19 cellular contexts compared by ENCODE assay signal in genomic region chr4:136357556-136357955, GRCh38.
DNase-seq lines count a peak whose midpoint lies in the region; ATAC-seq, FAIRE-seq and TF ChIP-seq lines count a peak whose summit lies in the region.
"Had no signal": no experiment of that assay in that cellular context is flagged by ENCODE, and none has a peak within 500 bp of the region (broad histone marks: within the 10 kb centered on the region; RNA-seq: fewer than 3 reads in every experiment).

No MANE protein-coding gene starts in this region.

- TF ChIP-seq POLR2A in HepG2 (IDR thresholded peaks at IDR 0.05; ENCODE audit: insufficient read depth in 1 of 2, low read depth in 2 of 2, low read length in 2 of 2) (no peak), right lobe of liver (IDR thresholded peaks at IDR 0.05) (no peak)

- intact Hi-C loops in HepG2 (cut with micrococcal nuclease; ENCODE audit: unreplicated experiment) (no loop called here), right lobe of liver (cut with DNase I) (no loop called here)

- TF ChIP-seq EP300 in HepG2 (IDR thresholded peaks at IDR 0.05; ENCODE audit: low read depth in 2 of 2, low read length in 2 of 2) (no peak), HepG2 (CRISPR knock-in tag; IDR thresholded peaks at IDR 0.05; ENCODE audit: borderline replicate concordance) (no peak)

- H3K4me3 ChIP-seq in HepG2 (replicated peaks in 1 of 3; ENCODE audit: insufficient read depth in 1 of 3, low read depth in 2 of 3, low read length in 3 of 3) (no peak overlapping the region), right lobe of liver (no peak overlapping the region), OCI-LY3 (ENCODE audit: low read length) (no peak overlapping the region)

- no peak for TF ChIP-seq RAD21 in HepG2 (CRISPR knock-in tag; IDR thresholded peaks at IDR 0.05)

- no peak overlapping the region for H3K27ac ChIP-seq in HepG2 (ENCODE audit: extremely low read length, insufficient read depth, low read length)
- no peak overlapping the region for H3K27ac ChIP-seq in right lobe of liver
- H3K27ac ChIP-seq in OCI-LY3 (ENCODE audit: low read length), result no peak overlapping the region

- H3K9me3 ChIP-seq in HepG2 (ENCODE audit: low read length) (no peaks in the 10 kb centered on the region), right lobe of liver (no peaks in the 10 kb centered on the region), OCI-LY3 (ENCODE audit: insufficient read depth, low read length) (no peaks in the 10 kb centered on the region)

- H4K20me1 ChIP-seq in HepG2 (ENCODE audit: insufficient read depth, low read length), result no peaks in the 10 kb centered on the region
- no peaks in the 10 kb centered on the region for H4K20me1 ChIP-seq in OCI-LY3 (ENCODE audit: insufficient read depth, low read length)

- FAIRE-seq in HepG2 (lab: Jason Lieb, UNC) (no peak), colon (lab: Jason Lieb, UNC) (peak; percentile 10), frontal cortex (lab: Jason Lieb, UNC) (peak; percentile 8)
- FAIRE-seq: GM12891, H1 had no signal

- H3K9ac ChIP-seq in HepG2 (ENCODE audit: insufficient read depth, low read depth, low read length) (no peak overlapping the region), OCI-LY3 (ENCODE audit: low read length) (no peak overlapping the region)

- BruUV-seq in HepG2 (replicated peaks; lab: Mats Ljungman, UMichigan), result no TSS peak

- no peak for DNase-seq in HepG2 (ENCODE audit: low spot score)
- DNase-seq in right lobe of liver, result no peak
- no peak for DNase-seq in frontal cortex (ENCODE audit: low spot score in 2 of 2)
- DNase-seq in T-helper 9 cell, result no peak
- no peak for DNase-seq in G401 (ENCODE audit: low spot score)
- DNase-seq: C1 segment of cervical spinal cord; Calu3; CD4-positive, alpha-beta memory T cell; COR-L47; DMS79; EL; GF-D8; H7; HCEC 1CT had no signal

- POLR2A ChIA-PET in HepG2 (lab: Yijun Ruan, JAX), result no interaction called here

- no peaks in the 10 kb centered on the region for H3K36me3 ChIP-seq in HepG2 (replicated peaks in 1 of 2; ENCODE audit: control insufficient read depth in 1 of 2, insufficient read depth in 2 of 2, low read length in 2 of 2)
- no peaks in the 10 kb centered on the region for H3K36me3 ChIP-seq in right lobe of liver
- no peaks in the 10 kb centered on the region for H3K36me3 ChIP-seq in OCI-LY3 (replicated peaks; ENCODE audit: low read depth, low read length)

- H3K4me2 ChIP-seq in HepG2 (ENCODE audit: low read depth, low read length), result no peak overlapping the region
- H3K4me2 ChIP-seq in OCI-LY3 (ENCODE audit: low read length), result no peak overlapping the region

- H2AFZ ChIP-seq in HepG2 (ENCODE audit: low read length), result no peak overlapping the region
- H2AFZ ChIP-seq in OCI-LY3 (ENCODE audit: low read depth, low read length), result 0 out of 2 replicates have a peak overlapping the region, but pooled peaks have one; percentile 7

- in situ Hi-C loops in HepG2 (cut with HindIII; ENCODE audit: extremely low pct_ligation_motif_present, low pct_unique_long_range_greater_than_20kb) (no loop called here), G401 (cut with HindIII; ENCODE audit: low sequenced_read_pairs) (no loop called here)

- TF ChIP-seq CTCF in HepG2 (CRISPR knock-in tag; IDR thresholded peaks at IDR 0.05) (no peak), right lobe of liver (IDR thresholded peaks at IDR 0.05) (no peak), OCI-LY3 (IDR thresholded peaks at IDR 0.05; ENCODE audit: low read depth, low read length) (no peak)

- ATAC-seq in HepG2 (no peak), right lobe of liver (no peak), GM18502 (IDR thresholded peaks at IDR 0.05; ENCODE audit: poor library complexity, unreplicated experiment) (no peak)

- no peaks in the 10 kb centered on the region; a peak in 1 of 5 replicates for H3K27me3 ChIP-seq in HepG2 (ENCODE audit: control insufficient read depth in 1 of 2, insufficient read depth in 2 of 2, low read length in 2 of 2)
- no peaks in the 10 kb centered on the region for H3K27me3 ChIP-seq in right lobe of liver
- no peaks in the 10 kb centered on the region for H3K27me3 ChIP-seq in OCI-LY3 (ENCODE audit: low read depth, low read length)

- H3K79me2 ChIP-seq in HepG2 (ENCODE audit: insufficient read depth, low read length) (no peaks in the 10 kb centered on the region), OCI-LY3 (ENCODE audit: low read length) (no peaks in the 10 kb centered on the region)

- H3K4me1 ChIP-seq in HepG2 (ENCODE audit: insufficient read depth, low read length), result no peaks in the 10 kb centered on the region
- H3K4me1 ChIP-seq in right lobe of liver, result no peaks in the 10 kb centered on the region
- no peaks in the 10 kb centered on the region for H3K4me1 ChIP-seq in OCI-LY3 (ENCODE audit: low read length)

- CTCF ChIA-PET in HepG2 (lab: Yijun Ruan, JAX; ENCODE audit: low intra/inter-chr PET ratio, low total read pairs), result no interaction called here

TF ChIP-seq in HepG2, 621 proteins besides CTCF, POLR2A, EP300 and RAD21:
- no peak for TF ChIP-seq DMAP1 (CRISPR knock-in tag; IDR thresholded peaks at IDR 0.05)
- peak; percentile 89 for TF ChIP-seq LCORL (IDR thresholded peaks at IDR 0.05)
- TF ChIP-seq LCORL (CRISPR knock-in tag; IDR thresholded peaks at IDR 0.05), result no peak
